ENCODE assay signal across 14 cellular contexts in the genomic region with DNA sequence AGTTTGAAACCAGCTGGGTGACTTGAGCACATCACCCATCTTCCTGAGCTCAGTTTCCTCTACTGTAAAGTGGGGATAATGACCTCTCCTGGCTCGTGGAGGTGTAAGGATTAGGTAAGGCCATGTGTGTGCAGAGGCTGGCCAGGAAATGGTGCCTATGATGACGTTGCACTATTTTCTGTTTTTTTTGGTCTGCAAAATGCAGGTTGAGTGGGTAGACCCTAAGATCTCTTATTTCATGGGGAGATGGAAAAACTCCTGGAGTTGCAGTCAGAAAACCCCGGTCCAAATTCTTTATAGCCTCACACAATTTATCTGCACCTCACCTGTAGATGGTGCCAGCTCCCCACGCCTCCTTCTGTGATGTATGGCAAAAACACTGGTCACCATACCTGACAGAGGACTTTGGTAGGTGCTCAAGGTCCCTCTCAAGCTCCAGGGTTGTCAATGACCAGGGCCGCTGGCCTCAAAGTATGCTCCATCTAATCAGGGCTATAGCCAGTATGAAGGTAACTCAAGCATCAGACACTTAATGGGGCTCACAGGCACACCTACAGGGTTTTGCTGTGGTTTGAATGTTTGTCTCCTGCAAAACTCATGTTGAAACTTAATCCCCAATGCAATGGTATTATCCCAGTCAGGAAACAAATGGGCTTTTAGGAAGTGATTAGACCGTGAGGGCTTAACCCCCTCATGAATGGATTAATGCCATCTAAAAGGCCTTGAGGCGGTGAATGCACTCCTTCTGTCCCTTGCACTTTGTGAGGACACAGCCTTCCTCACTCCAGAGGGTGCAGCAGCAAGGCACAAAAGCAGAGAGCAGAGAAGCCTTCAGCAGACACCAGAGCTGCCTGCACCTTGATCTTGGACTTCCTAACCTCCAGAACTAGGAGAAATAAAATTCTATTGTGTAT. TPM values are rescaled to one million over a fixed set of nuclear protein-coding genes. Genes with fewer than 3 reads are reported as not detected.
DNase-seq lines count a peak whose midpoint lies in the region; ATAC-seq and TF ChIP-seq lines count a peak whose summit lies in the region.
"Had no signal": no experiment of that assay in that cellular context is flagged by ENCODE, and none has a peak within 500 bp of the region (broad histone marks: within the 10 kb centered on the region; RNA-seq: fewer than 3 reads in every experiment).

No MANE protein-coding gene starts in this region.

- H3K9ac ChIP-seq in BLaER1 = no peak overlapping the region

- peaks cover 52% of the 10 kb centered on the region for H3K4me1 ChIP-seq in BLaER1
- H3K4me1 ChIP-seq: pancreas had no signal

- no peaks in the 10 kb centered on the region for H3K9me3 ChIP-seq in BLaER1
- H3K9me3 ChIP-seq: gastroesophageal sphincter, lower lobe of right lung, pancreas had no signal

- DNase-seq in DMS53 treated with DMSO at 0.1 percent for 48 hours (lab: John Stamatoyannopoulos, UW; ENCODE audit: unreplicated experiment) (peak; percentile 49), NCI-H82 (lab: John Stamatoyannopoulos, UW) (peak; percentile 93), epithelial cell of proximal tubule (ENCODE audit: low read depth) (no peak), posterior vena cava (ENCODE audit: low spot score) (no peak), left cardiac atrium (no peak)
- DNase-seq: activated CD4-positive, CD25-positive, alpha-beta regulatory T cell; activated gamma-delta T cell treated with Interleukin-2 at 50 U/mL for 16 hours; lower lobe of right lung; stimulated activated CD4-positive, alpha-beta T cell treated with anti-CD3 and anti-CD28 coated beads, Interleukin-4, amount 100 ng/mL, for 4 hours had no signal

- H3K36me3 ChIP-seq in BLaER1 = peaks cover 68% of the 10 kb centered on the region
- H3K36me3 ChIP-seq: pancreas had no signal

- no peak for ATAC-seq in HG03432 (IDR thresholded peaks at IDR 0.05; ENCODE audit: unreplicated experiment)
- no peak for ATAC-seq in left cardiac atrium
- no peak for ATAC-seq in HG03025 (IDR thresholded peaks at IDR 0.05; ENCODE audit: low FRiP score, unreplicated experiment)
- ATAC-seq: gastroesophageal sphincter, lower lobe of right lung had no signal

- no peaks in the 10 kb centered on the region for H3K27me3 ChIP-seq in BLaER1
- H3K27me3 ChIP-seq: gastroesophageal sphincter, pancreas had no signal

- intact Hi-C loops in posterior vena cava (cut with DNase I) (no loop called here), left cardiac atrium (cut with DNase I) (no loop called here)

- H4K20me1 ChIP-seq in BLaER1 = peaks cover 96% of the 10 kb centered on the region

- peak; percentile 26 for TF ChIP-seq CTCF in epithelial cell of proximal tubule (conservative IDR thresholded peaks at IDR 0.05; ENCODE audit: low read depth, low read length)

- H3K27ac ChIP-seq in BLaER1 = no peak overlapping the region
- H3K27ac ChIP-seq: lower lobe of right lung, pancreas had no signal

- H3K4me2 ChIP-seq in BLaER1 = peak overlapping the region; percentile 71; the same call in 1 of the 2 replicates

- H3K4me3 ChIP-seq in BLaER1 (no peak overlapping the region), epithelial cell of proximal tubule (ENCODE audit: low read depth, low read length) (no peak overlapping the region)
- H3K4me3 ChIP-seq: gastroesophageal sphincter, lower lobe of right lung, pancreas had no signal

RNA-seq across cellular contexts. Expression of a gene that starts 17.6 kb away (rescaled TPM):
- total RNA-seq in epithelial cell of proximal tubule = 1.7 and 4.0 TPM in 2 replicates
- 100 to 1,000 TPM in 1 of 2 donors, 10 to 100 TPM in 1; 70.8 to 122 TPM for total RNA-seq in posterior vena cava
- total RNA-seq in left cardiac atrium = 1 to 10 TPM; 2.7 to 2.9 TPM

Comparison
In these comparisons a context has a peak if more than half of its experiments do, and no peak if none do; other contexts are left out.
1. DNase-seq: peak in DMS53 treated with DMSO at 0.1 percent for 48 hours (single experiment) and NCI-H82 (single experiment); none in epithelial cell of proximal tubule (single experiment), posterior vena cava (single experiment) and left cardiac atrium (single experiment).
2. RNA of a gene that starts 17.6 kb away (total RNA-seq): 70.8 to 122 TPM in posterior vena cava; 1.7 to 4.0 TPM in epithelial cell of proximal tubule and 2.7 to 2.9 TPM in left cardiac atrium; every median in the first group is over 10 times any median in the second.